ENCODE assay signal across 1 cellular context in the genomic region with DNA sequence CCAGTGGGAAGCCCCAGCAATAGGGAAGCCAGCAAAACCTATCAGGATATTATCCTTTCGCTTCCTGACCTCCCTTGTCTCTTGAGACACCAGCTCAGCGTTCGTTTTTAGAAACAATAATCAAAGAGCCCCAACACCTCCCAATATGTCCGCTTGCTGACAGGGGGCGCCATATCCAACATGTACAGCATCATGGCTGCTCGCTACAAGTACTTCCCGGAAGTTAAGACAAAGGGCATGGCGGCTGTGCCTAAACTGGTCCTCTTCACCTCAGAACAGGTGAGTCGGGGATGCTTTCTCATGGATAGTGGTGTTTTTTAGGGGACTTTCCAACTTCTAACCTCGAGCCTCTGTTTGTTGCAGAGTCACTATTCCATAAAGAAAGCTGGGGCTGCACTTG.
TF ChIP-seq lines count a peak whose summit lies in the region.

No MANE protein-coding gene starts in this region.

TF ChIP-seq in HCT116, 20 proteins besides CTCF, POLR2A, EP300 and RAD21:
- peak; percentile 76 for TF ChIP-seq YY1 (IDR thresholded peaks at IDR 0.05; ENCODE audit: extremely low read depth, insufficient replicate concordance, low read depth, low read length)
- TF ChIP-seq, protein P1, sequence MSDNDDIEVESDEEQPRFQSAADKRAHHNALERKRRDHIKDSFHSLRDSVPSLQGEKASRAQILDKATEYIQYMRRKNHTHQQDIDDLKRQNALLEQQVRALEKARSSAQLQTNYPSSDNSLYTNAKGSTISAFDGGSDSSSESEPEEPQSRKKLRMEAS (IDR thresholded peaks at IDR 0.05): no peak
- no peak for TF ChIP-seq CEBPB (IDR thresholded peaks at IDR 0.05; ENCODE audit: low read depth)
- TF ChIP-seq ZNF274 (IDR thresholded peaks at IDR 0.05; ENCODE audit: low read depth, low read length): no peak
TF ChIP-seq in HCT116: peak in this region for 1.
